8 cellular contexts compared by ENCODE assay signal in genomic region chr2:207473203-207473865, GRCh38. TPM values are rescaled to one million over a fixed set of nuclear protein-coding genes. Genes with fewer than 3 reads are reported as not detected.
DNase-seq lines count a peak whose midpoint lies in the region; ATAC-seq and TF ChIP-seq lines count a peak whose summit lies in the region.

No MANE protein-coding gene starts in this region.

- DNase-seq in GDM1 (lab: John Stamatoyannopoulos, UW) (peak; percentile 62), NCI-H2227 (lab: John Stamatoyannopoulos, UW; ENCODE audit: unreplicated experiment) (peak; percentile 80), fibroblast of mammary gland (ENCODE audit: low read depth) (peak; percentile 89), naive B cell (no peak), type B pancreatic cell (ENCODE audit: extremely low spot score, unreplicated experiment) (no peak)
- peak; percentile 32 to 52 for DNase-seq in activated CD4-positive, alpha-beta T cell treated with anti-CD3 and anti-CD28 coated beads, Interleukin-2, amount 50 U/mL, for 48 hours

- no peaks in the 10 kb centered on the region for H3K36me3 Mint-ChIP-seq in naive B cell
- no peaks in the 10 kb centered on the region for H3K36me3 Mint-ChIP-seq in type B pancreatic cell

- H3K9me3 Mint-ChIP-seq in naive B cell (no peaks in the 10 kb centered on the region), type B pancreatic cell (no peaks in the 10 kb centered on the region)

- H3K4me3 ChIP-seq in fibroblast of mammary gland (ENCODE audit: control insufficient read depth, low read depth, low read length) = no peak overlapping the region

- H3K4me1 Mint-ChIP-seq in naive B cell (peaks cover 5 to 15% (median 10%) of the 10 kb centered on the region in 3 donors), type B pancreatic cell (ENCODE audit: unreplicated experiment) (peaks cover 34% of the 10 kb centered on the region)

- ATAC-seq in HG02870 (IDR thresholded peaks at IDR 0.05; ENCODE audit: unreplicated experiment) (peak; percentile 56), naive B cell (ENCODE audit: low read depth in 2 of 2) (peak; percentile 37 to 45), GM21447 (IDR thresholded peaks at IDR 0.05; ENCODE audit: unreplicated experiment) (no peak)

- H3K4me3 Mint-ChIP-seq in naive B cell = no peak overlapping the region
- peak overlapping the region; percentile 44 for H3K4me3 Mint-ChIP-seq in type B pancreatic cell

- no peaks in the 10 kb centered on the region for H3K27me3 Mint-ChIP-seq in naive B cell
- peaks cover 3% of the 10 kb centered on the region for H3K27me3 Mint-ChIP-seq in type B pancreatic cell

- TF ChIP-seq CTCF in fibroblast of mammary gland (conservative IDR thresholded peaks at IDR 0.05; ENCODE audit: control insufficient read depth, insufficient read depth, low read depth, low read length) = peak; percentile 90
- TF ChIP-seq CTCF in type B pancreatic cell (conservative IDR thresholded peaks at IDR 0.05) = peak; percentile 78

- H3K27ac Mint-ChIP-seq in naive B cell (no peak overlapping the region), type B pancreatic cell (no peak overlapping the region)

RNA-seq across cellular contexts. Expression of gene CREB1, which starts 56.4 kb away (rescaled TPM):
- polyA plus RNA-seq in naive B cell (ENCODE audit: low read depth in 6 of 6) = 100 to 1,000 TPM in 3 of 6 donors, 10 to 100 TPM in 3; 66.6 to 123 (median 97.2) TPM
- 78.5 and 89.6 TPM in 2 replicates for total RNA-seq in type B pancreatic cell (ENCODE audit: low replicate concordance)

Comparison
In these comparisons a context has a peak if more than half of its experiments do, and no peak if none do; other contexts are left out.
1. DNase-seq: peak in GDM1 (single experiment), NCI-H2227 (single experiment), activated CD4-positive, alpha-beta T cell treated with anti-CD3 and anti-CD28 coated beads, Interleukin-2, amount 50 U/mL, for 48 hours (2 of 2) and fibroblast of mammary gland (single experiment); none in naive B cell (single experiment) and type B pancreatic cell (single experiment).